Comparison of ENCODE assay signal across 1 cellular context in the genomic region with DNA sequence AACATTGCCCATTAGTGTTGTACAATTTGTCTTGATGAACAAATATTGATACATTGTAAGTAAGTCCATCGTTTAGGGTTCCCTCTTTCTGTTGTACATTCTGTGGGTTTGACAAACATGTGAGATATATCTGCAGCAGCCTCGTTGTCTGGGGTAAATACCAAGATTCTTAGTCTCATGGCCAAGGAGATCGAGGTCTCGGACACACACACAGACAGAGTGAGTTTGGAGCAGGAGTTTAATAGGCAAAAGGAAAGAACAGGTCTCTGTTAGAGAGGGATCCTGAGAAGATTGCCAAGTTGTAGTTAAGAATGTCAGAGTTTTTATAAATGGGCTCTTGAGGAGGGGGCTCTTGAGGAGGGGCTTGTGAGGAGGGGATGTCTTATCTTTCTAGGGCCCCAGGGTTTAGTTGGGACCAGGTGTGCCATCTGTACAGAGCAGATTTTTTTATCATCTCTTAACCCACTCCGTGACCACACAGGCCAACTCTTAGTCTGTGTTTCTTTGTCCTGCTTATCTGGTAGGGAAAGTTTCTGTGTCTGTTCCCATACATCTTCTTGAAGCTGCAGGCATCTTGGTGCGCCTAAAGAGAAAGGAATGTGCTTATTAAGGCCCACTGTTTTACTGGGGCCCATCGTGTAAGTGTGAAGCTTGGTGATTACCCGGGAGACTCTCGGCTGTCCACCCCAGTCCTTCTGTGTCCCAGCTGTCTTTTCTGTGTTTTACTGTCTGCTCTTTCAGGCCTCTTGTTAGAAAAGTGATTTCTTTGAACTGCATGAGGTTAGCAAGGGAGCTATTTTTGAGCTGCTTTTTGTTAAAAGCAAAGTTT.
TF ChIP-seq lines count a peak whose summit lies in the region.

No MANE protein-coding gene starts in this region.

TF ChIP-seq in K562, 482 proteins besides CTCF, POLR2A, EP300 and RAD21 (continued from another document):
- TF ChIP-seq, protein P1, sequence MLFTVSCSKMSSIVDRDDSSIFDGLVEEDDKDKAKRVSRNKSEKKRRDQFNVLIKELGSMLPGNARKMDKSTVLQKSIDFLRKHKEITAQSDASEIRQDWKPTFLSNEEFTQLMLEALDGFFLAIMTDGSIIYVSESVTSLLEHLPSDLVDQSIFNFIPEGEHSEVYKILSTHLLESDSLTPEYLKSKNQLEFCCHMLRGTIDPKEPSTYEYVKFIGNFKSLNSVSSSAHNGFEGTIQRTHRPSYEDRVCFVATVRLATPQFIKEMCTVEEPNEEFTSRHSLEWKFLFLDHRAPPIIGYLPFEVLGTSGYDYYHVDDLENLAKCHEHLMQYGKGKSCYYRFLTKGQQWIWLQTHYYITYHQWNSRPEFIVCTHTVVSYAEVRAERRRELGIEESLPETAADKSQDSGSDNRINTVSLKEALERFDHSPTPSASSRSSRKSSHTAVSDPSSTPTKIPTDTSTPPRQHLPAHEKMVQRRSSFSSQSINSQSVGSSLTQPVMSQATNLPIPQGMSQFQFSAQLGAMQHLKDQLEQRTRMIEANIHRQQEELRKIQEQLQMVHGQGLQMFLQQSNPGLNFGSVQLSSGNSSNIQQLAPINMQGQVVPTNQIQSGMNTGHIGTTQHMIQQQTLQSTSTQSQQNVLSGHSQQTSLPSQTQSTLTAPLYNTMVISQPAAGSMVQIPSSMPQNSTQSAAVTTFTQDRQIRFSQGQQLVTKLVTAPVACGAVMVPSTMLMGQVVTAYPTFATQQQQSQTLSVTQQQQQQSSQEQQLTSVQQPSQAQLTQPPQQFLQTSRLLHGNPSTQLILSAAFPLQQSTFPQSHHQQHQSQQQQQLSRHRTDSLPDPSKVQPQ (CRISPR knock-in tag; IDR thresholded peaks at IDR 0.05; ENCODE audit: borderline replicate concordance), result no peak
- peak; percentile 85 for TF ChIP-seq CBFA2T3 (IDR thresholded peaks at IDR 0.05)
- no peak for TF ChIP-seq EHMT2 (IDR thresholded peaks at IDR 0.05)
- peak; percentile 44; the same call in 1 of the 2 replicates for TF ChIP-seq GTF2E2 (tag; IDR thresholded peaks at IDR 0.05)
- TF ChIP-seq ARID1B (IDR thresholded peaks at IDR 0.05), result peak; percentile 41
- TF ChIP-seq POLR2AphosphoS5 (IDR thresholded peaks at IDR 0.05; ENCODE audit: control insufficient read depth, insufficient read depth, low read depth, low read length), result 0 out of 2 replicates have a peak, but pooled peaks have one; percentile 16
- TF ChIP-seq, protein P2, sequence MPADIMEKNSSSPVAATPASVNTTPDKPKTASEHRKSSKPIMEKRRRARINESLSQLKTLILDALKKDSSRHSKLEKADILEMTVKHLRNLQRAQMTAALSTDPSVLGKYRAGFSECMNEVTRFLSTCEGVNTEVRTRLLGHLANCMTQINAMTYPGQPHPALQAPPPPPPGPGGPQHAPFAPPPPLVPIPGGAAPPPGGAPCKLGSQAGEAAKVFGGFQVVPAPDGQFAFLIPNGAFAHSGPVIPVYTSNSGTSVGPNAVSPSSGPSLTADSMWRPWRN (IDR thresholded peaks at IDR 0.05; ENCODE audit: low read depth), result no peak
- TF ChIP-seq ZBTB7A (IDR thresholded peaks at IDR 0.05; ENCODE audit: borderline replicate concordance, control insufficient read depth, low read depth, low read length), result peak; percentile 78
